Comparison of ENCODE assay signal across 3 cellular contexts in genomic region chr10:97931041-97931440, GRCh38.
A peak's percentile ranks its signal among the peaks of the same experiment; 100 is the strongest.
TF ChIP-seq lines count a peak whose summit lies in the region.

No MANE protein-coding gene starts in this region.

TF ChIP-seq in HepG2, 621 proteins besides CTCF, POLR2A, EP300 and RAD21:
- TF ChIP-seq MAFF (IDR thresholded peaks at IDR 0.05; ENCODE audit: low read depth, low read length) (peak; percentile 40; the same call in 1 of the 2 replicates), MAFK (conservative IDR thresholded peaks at IDR 0.05 in 1 of 2, IDR thresholded peaks at IDR 0.05 in 1 of 2; ENCODE audit: low read length in 2 of 2) (peak; percentile 35 to 57; a peak in 3 of 4 replicates), ARNTL (CRISPR knock-in tag; IDR thresholded peaks at IDR 0.05) (no peak)

TF ChIP-seq in A549, 52 proteins besides CTCF, POLR2A, EP300 and RAD21:
- TF ChIP-seq MAFK (IDR thresholded peaks at IDR 0.05; ENCODE audit: partially characterized antibody) (peak; percentile 69), POLR2AphosphoS2 (conservative IDR thresholded peaks at IDR 0.05; ENCODE audit: low read length) (no peak)

TF ChIP-seq in K562, 482 proteins besides CTCF, POLR2A, EP300 and RAD21:
- TF ChIP-seq, protein P1, sequence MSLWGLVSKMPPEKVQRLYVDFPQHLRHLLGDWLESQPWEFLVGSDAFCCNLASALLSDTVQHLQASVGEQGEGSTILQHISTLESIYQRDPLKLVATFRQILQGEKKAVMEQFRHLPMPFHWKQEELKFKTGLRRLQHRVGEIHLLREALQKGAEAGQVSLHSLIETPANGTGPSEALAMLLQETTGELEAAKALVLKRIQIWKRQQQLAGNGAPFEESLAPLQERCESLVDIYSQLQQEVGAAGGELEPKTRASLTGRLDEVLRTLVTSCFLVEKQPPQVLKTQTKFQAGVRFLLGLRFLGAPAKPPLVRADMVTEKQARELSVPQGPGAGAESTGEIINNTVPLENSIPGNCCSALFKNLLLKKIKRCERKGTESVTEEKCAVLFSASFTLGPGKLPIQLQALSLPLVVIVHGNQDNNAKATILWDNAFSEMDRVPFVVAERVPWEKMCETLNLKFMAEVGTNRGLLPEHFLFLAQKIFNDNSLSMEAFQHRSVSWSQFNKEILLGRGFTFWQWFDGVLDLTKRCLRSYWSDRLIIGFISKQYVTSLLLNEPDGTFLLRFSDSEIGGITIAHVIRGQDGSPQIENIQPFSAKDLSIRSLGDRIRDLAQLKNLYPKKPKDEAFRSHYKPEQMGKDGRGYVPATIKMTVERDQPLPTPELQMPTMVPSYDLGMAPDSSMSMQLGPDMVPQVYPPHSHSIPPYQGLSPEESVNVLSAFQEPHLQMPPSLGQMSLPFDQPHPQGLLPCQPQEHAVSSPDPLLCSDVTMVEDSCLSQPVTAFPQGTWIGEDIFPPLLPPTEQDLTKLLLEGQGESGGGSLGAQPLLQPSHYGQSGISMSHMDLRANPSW (CRISPR knock-in tag; IDR thresholded peaks at IDR 0.05) = no peak
- TF ChIP-seq, protein P2, sequence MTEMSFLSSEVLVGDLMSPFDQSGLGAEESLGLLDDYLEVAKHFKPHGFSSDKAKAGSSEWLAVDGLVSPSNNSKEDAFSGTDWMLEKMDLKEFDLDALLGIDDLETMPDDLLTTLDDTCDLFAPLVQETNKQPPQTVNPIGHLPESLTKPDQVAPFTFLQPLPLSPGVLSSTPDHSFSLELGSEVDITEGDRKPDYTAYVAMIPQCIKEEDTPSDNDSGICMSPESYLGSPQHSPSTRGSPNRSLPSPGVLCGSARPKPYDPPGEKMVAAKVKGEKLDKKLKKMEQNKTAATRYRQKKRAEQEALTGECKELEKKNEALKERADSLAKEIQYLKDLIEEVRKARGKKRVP (CRISPR knock-in tag; IDR thresholded peaks at IDR 0.05) = no peak
- TF ChIP-seq C11orf30 (IDR thresholded peaks at IDR 0.05; ENCODE audit: low read depth) (peak; percentile 26; the same call in 1 of the 2 replicates), MAFG (tag; conservative IDR thresholded peaks at IDR 0.05) (peak; percentile 33; the same call in 1 of the 2 replicates), BRF1 (IDR thresholded peaks at IDR 0.05; ENCODE audit: borderline replicate concordance, extremely low read depth, insufficient read length) (no peak), ETV5 (CRISPR knock-in tag; IDR thresholded peaks at IDR 0.05; ENCODE audit: low read depth) (no peak)
